In the genomic region with DNA sequence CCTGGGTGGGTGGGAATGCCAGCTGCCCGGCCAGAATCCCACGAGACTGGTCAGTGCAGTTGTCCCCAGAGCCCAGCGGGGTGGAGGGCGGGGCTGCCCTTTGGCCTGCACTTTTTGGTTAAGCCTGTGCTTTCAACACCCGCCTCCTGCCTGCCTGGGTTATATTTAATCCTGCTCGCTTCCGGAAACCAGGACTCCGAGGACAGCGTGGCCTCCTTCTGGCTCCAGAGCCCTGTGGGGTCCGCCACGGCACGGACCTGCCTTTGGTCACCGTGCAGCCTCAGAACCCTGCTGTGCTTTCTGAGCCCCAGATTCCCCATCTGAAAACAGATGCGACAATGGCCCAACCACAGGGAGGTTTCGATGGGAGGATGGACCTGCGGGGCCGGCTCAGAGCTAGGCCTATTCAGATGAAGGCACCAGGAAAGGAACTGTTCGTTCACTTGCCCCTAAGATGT, we compare ENCODE assay signal across 1 cellular context.
A peak's percentile ranks its signal among the peaks of the same experiment; 100 is the strongest.
TF ChIP-seq lines count a peak whose summit lies in the region.

No MANE protein-coding gene starts in this region.

TF ChIP-seq in HepG2, 621 proteins besides CTCF, POLR2A, EP300 and RAD21 (continued from another document and continues in another):
- TF ChIP-seq, protein P1, sequence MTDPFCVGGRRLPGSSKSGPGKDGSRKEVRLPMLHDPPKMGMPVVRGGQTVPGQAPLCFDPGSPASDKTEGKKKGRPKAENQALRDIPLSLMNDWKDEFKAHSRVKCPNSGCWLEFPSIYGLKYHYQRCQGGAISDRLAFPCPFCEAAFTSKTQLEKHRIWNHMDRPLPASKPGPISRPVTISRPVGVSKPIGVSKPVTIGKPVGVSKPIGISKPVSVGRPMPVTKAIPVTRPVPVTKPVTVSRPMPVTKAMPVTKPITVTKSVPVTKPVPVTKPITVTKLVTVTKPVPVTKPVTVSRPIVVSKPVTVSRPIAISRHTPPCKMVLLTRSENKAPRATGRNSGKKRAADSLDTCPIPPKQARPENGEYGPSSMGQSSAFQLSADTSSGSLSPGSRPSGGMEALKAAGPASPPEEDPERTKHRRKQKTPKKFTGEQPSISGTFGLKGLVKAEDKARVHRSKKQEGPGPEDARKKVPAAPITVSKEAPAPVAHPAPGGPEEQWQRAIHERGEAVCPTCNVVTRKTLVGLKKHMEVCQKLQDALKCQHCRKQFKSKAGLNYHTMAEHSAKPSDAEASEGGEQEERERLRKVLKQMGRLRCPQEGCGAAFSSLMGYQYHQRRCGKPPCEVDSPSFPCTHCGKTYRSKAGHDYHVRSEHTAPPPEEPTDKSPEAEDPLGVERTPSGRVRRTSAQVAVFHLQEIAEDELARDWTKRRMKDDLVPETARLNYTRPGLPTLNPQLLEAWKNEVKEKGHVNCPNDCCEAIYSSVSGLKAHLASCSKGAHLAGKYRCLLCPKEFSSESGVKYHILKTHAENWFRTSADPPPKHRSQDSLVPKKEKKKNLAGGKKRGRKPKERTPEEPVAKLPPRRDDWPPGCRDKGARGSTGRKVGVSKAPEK (CRISPR knock-in tag; IDR thresholded peaks at IDR 0.05; ENCODE audit: borderline replicate concordance): peak; percentile 79; the same call in 1 of the 2 replicates
- TF ChIP-seq, protein P2, sequence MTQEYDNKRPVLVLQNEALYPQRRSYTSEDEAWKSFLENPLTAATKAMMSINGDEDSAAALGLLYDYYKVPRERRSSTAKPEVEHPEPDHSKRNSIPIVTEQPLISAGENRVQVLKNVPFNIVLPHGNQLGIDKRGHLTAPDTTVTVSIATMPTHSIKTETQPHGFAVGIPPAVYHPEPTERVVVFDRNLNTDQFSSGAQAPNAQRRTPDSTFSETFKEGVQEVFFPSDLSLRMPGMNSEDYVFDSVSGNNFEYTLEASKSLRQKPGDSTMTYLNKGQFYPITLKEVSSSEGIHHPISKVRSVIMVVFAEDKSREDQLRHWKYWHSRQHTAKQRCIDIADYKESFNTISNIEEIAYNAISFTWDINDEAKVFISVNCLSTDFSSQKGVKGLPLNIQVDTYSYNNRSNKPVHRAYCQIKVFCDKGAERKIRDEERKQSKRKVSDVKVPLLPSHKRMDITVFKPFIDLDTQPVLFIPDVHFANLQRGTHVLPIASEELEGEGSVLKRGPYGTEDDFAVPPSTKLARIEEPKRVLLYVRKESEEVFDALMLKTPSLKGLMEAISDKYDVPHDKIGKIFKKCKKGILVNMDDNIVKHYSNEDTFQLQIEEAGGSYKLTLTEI (CRISPR knock-in tag; conservative IDR thresholded peaks at IDR 0.05): no peak
- TF ChIP-seq SOX6 (IDR thresholded peaks at IDR 0.05) (no peak), SOX6 (CRISPR knock-in tag; IDR thresholded peaks at IDR 0.05) (peak; percentile 79), ATM (IDR thresholded peaks at IDR 0.05; ENCODE audit: borderline replicate concordance) (no peak), ZBTB38 (CRISPR knock-in tag; IDR thresholded peaks at IDR 0.05) (peak; percentile 69; the same call in 1 of the 2 replicates), ZNF772 (CRISPR knock-in tag; IDR thresholded peaks at IDR 0.05) (peak; percentile 60; the same call in 1 of the 2 replicates), ELF4 (CRISPR knock-in tag; IDR thresholded peaks at IDR 0.05; ENCODE audit: borderline replicate concordance) (peak; percentile 66; the same call in 1 of the 2 replicates), SETDB1 (CRISPR knock-in tag; IDR thresholded peaks at IDR 0.05; ENCODE audit: borderline replicate concordance) (no peak), ZNF780A (CRISPR knock-in tag; IDR thresholded peaks at IDR 0.05) (no peak), ZNF234 (CRISPR knock-in tag; conservative IDR thresholded peaks at IDR 0.05) (no peak), TOPORS (CRISPR knock-in tag; IDR thresholded peaks at IDR 0.05) (no peak), ZC3H4 (CRISPR knock-in tag; IDR thresholded peaks at IDR 0.05; ENCODE audit: borderline replicate concordance) (no peak), RFXANK (CRISPR knock-in tag; IDR thresholded peaks at IDR 0.05) (no peak), MIER2 (CRISPR knock-in tag; IDR thresholded peaks at IDR 0.05) (no peak), ELF3 (CRISPR knock-in tag; IDR thresholded peaks at IDR 0.05) (peak; percentile 91), ASH2L (IDR thresholded peaks at IDR 0.05; ENCODE audit: insufficient read length, low read depth, low read length) (peak; percentile 30), ZNF343 (CRISPR knock-in tag; IDR thresholded peaks at IDR 0.05) (peak; percentile 71; the same call in 1 of the 2 replicates), PITX1 (CRISPR knock-in tag; IDR thresholded peaks at IDR 0.05) (peak; percentile 98), ZNF746 (CRISPR knock-in tag; IDR thresholded peaks at IDR 0.05) (peak; percentile 82), ZNF460 (CRISPR knock-in tag; IDR thresholded peaks at IDR 0.05; ENCODE audit: borderline replicate concordance) (no peak), NFATC3 (CRISPR knock-in tag; IDR thresholded peaks at IDR 0.05) (no peak), ZNF549 (CRISPR knock-in tag; IDR thresholded peaks at IDR 0.05) (no peak), HOXA5 (CRISPR knock-in tag; IDR thresholded peaks at IDR 0.05) (peak; percentile 75), ETV5 (CRISPR knock-in tag; IDR thresholded peaks at IDR 0.05; ENCODE audit: borderline replicate concordance) (peak; percentile 95), ZFAT (CRISPR knock-in tag; conservative IDR thresholded peaks at IDR 0.05) (no peak), RNF2 (conservative IDR thresholded peaks at IDR 0.05; ENCODE audit: low read depth) (no peak), NFE2L1 (CRISPR knock-in tag; IDR thresholded peaks at IDR 0.05; ENCODE audit: borderline replicate concordance) (no peak), ZNF33B (CRISPR knock-in tag; IDR thresholded peaks at IDR 0.05) (peak; percentile 52; the same call in 1 of the 2 replicates), HOXD1 (CRISPR knock-in tag; IDR thresholded peaks at IDR 0.05) (0 out of 2 replicates have a peak, but pooled peaks have one; percentile 74), ZNF251 (CRISPR knock-in tag; IDR thresholded peaks at IDR 0.05) (no peak)
- TF ChIP-seq, protein P3, sequence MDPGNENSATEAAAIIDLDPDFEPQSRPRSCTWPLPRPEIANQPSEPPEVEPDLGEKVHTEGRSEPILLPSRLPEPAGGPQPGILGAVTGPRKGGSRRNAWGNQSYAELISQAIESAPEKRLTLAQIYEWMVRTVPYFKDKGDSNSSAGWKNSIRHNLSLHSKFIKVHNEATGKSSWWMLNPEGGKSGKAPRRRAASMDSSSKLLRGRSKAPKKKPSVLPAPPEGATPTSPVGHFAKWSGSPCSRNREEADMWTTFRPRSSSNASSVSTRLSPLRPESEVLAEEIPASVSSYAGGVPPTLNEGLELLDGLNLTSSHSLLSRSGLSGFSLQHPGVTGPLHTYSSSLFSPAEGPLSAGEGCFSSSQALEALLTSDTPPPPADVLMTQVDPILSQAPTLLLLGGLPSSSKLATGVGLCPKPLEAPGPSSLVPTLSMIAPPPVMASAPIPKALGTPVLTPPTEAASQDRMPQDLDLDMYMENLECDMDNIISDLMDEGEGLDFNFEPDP (CRISPR knock-in tag; conservative IDR thresholded peaks at IDR 0.05): no peak
- TF ChIP-seq, protein P4, sequence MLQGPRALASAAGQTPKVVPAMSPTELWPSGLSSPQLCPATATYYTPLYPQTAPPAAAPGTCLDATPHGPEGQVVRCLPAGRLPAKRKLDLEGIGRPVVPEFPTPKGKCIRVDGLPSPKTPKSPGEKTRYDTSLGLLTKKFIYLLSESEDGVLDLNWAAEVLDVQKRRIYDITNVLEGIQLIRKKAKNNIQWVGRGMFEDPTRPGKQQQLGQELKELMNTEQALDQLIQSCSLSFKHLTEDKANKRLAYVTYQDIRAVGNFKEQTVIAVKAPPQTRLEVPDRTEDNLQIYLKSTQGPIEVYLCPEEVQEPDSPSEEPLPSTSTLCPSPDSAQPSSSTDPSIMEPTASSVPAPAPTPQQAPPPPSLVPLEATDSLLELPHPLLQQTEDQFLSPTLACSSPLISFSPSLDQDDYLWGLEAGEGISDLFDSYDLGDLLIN (CRISPR knock-in tag; IDR thresholded peaks at IDR 0.05; ENCODE audit: borderline replicate concordance): no peak
- TF ChIP-seq, protein P5, sequence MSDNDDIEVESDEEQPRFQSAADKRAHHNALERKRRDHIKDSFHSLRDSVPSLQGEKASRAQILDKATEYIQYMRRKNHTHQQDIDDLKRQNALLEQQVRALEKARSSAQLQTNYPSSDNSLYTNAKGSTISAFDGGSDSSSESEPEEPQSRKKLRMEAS (IDR thresholded peaks at IDR 0.05): no peak
- TF ChIP-seq, protein P6, sequence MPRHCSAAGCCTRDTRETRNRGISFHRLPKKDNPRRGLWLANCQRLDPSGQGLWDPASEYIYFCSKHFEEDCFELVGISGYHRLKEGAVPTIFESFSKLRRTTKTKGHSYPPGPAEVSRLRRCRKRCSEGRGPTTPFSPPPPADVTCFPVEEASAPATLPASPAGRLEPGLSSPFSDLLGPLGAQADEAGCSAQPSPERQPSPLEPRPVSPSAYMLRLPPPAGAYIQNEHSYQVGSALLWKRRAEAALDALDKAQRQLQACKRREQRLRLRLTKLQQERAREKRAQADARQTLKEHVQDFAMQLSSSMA (CRISPR knock-in tag; IDR thresholded peaks at IDR 0.05): no peak
- TF ChIP-seq, protein P7, sequence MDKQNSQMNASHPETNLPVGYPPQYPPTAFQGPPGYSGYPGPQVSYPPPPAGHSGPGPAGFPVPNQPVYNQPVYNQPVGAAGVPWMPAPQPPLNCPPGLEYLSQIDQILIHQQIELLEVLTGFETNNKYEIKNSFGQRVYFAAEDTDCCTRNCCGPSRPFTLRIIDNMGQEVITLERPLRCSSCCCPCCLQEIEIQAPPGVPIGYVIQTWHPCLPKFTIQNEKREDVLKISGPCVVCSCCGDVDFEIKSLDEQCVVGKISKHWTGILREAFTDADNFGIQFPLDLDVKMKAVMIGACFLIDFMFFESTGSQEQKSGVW (CRISPR knock-in tag; IDR thresholded peaks at IDR 0.05; ENCODE audit: borderline replicate concordance): no peak
- TF ChIP-seq, protein P8, sequence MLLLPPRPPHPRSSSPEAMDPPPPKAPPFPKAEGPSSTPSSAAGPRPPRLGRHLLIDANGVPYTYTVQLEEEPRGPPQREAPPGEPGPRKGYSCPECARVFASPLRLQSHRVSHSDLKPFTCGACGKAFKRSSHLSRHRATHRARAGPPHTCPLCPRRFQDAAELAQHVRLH (CRISPR knock-in tag; IDR thresholded peaks at IDR 0.05; ENCODE audit: borderline replicate concordance, low read depth): no peak
- TF ChIP-seq, protein P9, sequence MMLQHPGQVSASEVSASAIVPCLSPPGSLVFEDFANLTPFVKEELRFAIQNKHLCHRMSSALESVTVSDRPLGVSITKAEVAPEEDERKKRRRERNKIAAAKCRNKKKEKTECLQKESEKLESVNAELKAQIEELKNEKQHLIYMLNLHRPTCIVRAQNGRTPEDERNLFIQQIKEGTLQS (CRISPR knock-in tag; IDR thresholded peaks at IDR 0.05): no peak
- TF ChIP-seq, protein P10, sequence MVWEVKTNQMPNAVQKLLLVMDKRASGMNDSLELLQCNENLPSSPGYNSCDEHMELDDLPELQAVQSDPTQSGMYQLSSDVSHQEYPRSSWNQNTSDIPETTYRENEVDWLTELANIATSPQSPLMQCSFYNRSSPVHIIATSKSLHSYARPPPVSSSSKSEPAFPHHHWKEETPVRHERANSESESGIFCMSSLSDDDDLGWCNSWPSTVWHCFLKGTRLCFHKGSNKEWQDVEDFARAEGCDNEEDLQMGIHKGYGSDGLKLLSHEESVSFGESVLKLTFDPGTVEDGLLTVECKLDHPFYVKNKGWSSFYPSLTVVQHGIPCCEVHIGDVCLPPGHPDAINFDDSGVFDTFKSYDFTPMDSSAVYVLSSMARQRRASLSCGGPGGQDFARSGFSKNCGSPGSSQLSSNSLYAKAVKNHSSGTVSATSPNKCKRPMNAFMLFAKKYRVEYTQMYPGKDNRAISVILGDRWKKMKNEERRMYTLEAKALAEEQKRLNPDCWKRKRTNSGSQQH (CRISPR knock-in tag; IDR thresholded peaks at IDR 0.05; ENCODE audit: low read depth): peak; percentile 60; the same call in 1 of the 2 replicates
- TF ChIP-seq, protein P11, sequence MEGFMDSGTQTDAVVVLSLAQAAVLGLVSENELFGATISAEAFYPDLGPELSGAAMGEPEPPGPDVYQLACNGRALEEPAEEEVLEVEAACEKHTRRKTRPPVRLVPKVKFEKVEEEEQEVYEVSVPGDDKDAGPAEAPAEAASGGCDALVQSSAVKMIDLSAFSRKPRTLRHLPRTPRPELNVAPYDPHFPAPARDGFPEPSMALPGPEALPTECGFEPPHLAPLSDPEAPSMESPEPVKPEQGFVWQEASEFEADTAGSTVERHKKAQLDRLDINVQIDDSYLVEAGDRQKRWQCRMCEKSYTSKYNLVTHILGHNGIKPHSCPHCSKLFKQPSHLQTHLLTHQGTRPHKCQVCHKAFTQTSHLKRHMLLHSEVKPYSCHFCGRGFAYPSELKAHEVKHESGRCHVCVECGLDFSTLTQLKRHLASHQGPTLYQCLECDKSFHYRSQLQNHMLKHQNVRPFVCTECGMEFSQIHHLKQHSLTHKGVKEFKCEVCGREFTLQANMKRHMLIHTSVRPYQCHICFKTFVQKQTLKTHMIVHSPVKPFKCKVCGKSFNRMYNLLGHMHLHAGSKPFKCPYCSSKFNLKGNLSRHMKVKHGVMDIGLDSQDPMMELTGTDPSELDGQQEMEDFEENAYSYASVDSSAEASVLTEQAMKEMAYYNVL (CRISPR knock-in tag; IDR thresholded peaks at IDR 0.05; ENCODE audit: borderline replicate concordance): peak; percentile 87
